Comparison of ENCODE assay signal across 27 cellular contexts in genomic region chr7:1678070-1678543, GRCh38. TPM values are rescaled to one million over a fixed set of nuclear protein-coding genes. Genes with fewer than 3 reads are reported as not detected.
DNase-seq lines count a peak whose midpoint lies in the region; ATAC-seq, FAIRE-seq and TF ChIP-seq lines count a peak whose summit lies in the region.
"Had no signal": no experiment of that assay in that cellular context is flagged by ENCODE, and none has a peak within 500 bp of the region (broad histone marks: within the 10 kb centered on the region; RNA-seq: fewer than 3 reads in every experiment).

No MANE protein-coding gene starts in this region.

- no TSS peak for BruUV-seq in HepG2 (replicated peaks; lab: Mats Ljungman, UMichigan)

- ATAC-seq in HepG2 (no peak), HG03280 (IDR thresholded peaks at IDR 0.05; ENCODE audit: unreplicated experiment) (no peak)
- ATAC-seq: gastrocnemius medialis, HCT116 had no signal

- no peak overlapping the region for H2AFZ ChIP-seq in HepG2 (ENCODE audit: low read length)
- H2AFZ ChIP-seq: neural progenitor cell had no signal

- FAIRE-seq in HepG2 (lab: Jason Lieb, UNC): no peak
- FAIRE-seq: bronchial epithelial cell, GM12892, keratinocyte had no signal

- WGBS in HepG2 (ENCODE audit: low lambda C conversion rate): 40% methylated on average over 1 of the region's 14 CpGs
- 74% methylated on average over 7 of the region's 14 CpGs for WGBS in suprapubic skin

- intact Hi-C loops in HepG2 (cut with micrococcal nuclease; ENCODE audit: unreplicated experiment): no loop called here

- H3K36me3 ChIP-seq in H7 (replicated peaks; ENCODE audit: control insufficient read depth, insufficient read depth, low read length) (no peaks in the 10 kb centered on the region), HepG2 (replicated peaks in 1 of 2; ENCODE audit: control insufficient read depth in 1 of 2, insufficient read depth in 2 of 2, low read length in 2 of 2) (no peaks in the 10 kb centered on the region), suprapubic skin (no peaks in the 10 kb centered on the region)
- H3K36me3 ChIP-seq: gastrocnemius medialis, neural progenitor cell had no signal

- no peaks in the 10 kb centered on the region for H3K79me2 ChIP-seq in HepG2 (ENCODE audit: insufficient read depth, low read length)

- no peak for TF ChIP-seq CTCF in HepG2 (CRISPR knock-in tag; IDR thresholded peaks at IDR 0.05)
- no peak for TF ChIP-seq CTCF in suprapubic skin (IDR thresholded peaks at IDR 0.05)

- no peak overlapping the region for H3K9ac ChIP-seq in HepG2 (ENCODE audit: insufficient read depth, low read depth, low read length)
- H3K9ac ChIP-seq: neural progenitor cell had no signal

- H3K4me3 ChIP-seq in H7 (ENCODE audit: insufficient read depth, low read depth, low read length) (no peak overlapping the region), HepG2 (replicated peaks in 1 of 3; ENCODE audit: insufficient read depth in 1 of 3, low read depth in 2 of 3, low read length in 3 of 3) (no peak overlapping the region), suprapubic skin (no peak overlapping the region)
- H3K4me3 ChIP-seq: gastrocnemius medialis, neural progenitor cell had no signal

- no peak overlapping the region for H3K4me2 ChIP-seq in HepG2 (ENCODE audit: low read depth, low read length)
- H3K4me2 ChIP-seq: neural progenitor cell had no signal

- in situ Hi-C loops in HepG2 (cut with HindIII; ENCODE audit: extremely low pct_ligation_motif_present, low pct_unique_long_range_greater_than_20kb): no loop called here

- TF ChIP-seq EP300 in HepG2 (IDR thresholded peaks at IDR 0.05; ENCODE audit: low read depth in 2 of 2, low read length in 2 of 2) (no peak), HepG2 (CRISPR knock-in tag; IDR thresholded peaks at IDR 0.05; ENCODE audit: borderline replicate concordance) (no peak), suprapubic skin (IDR thresholded peaks at IDR 0.05) (no peak)

- H3K9me3 ChIP-seq in HepG2 (ENCODE audit: low read length) (no peaks in the 10 kb centered on the region), suprapubic skin (no peaks in the 10 kb centered on the region)
- H3K9me3 ChIP-seq: gastrocnemius medialis had no signal

- H3K27me3 ChIP-seq in H7 (ENCODE audit: control insufficient read depth, insufficient read depth, low read length) (no peaks in the 10 kb centered on the region), HepG2 (ENCODE audit: control insufficient read depth in 1 of 2, insufficient read depth in 2 of 2, low read length in 2 of 2) (peaks cover 4 to 30% of the 10 kb centered on the region in 2 experiments; a peak in 3 of 5 replicates), suprapubic skin (peaks cover 51% of the 10 kb centered on the region)

- CTCF ChIA-PET in HepG2 (lab: Yijun Ruan, JAX; ENCODE audit: low intra/inter-chr PET ratio, low total read pairs): no interaction called here

- peak; percentile 52 for DNase-seq in activated effector memory CD4-positive, alpha-beta T cell treated with anti-CD3 and anti-CD28 coated beads, Interleukin-2, amount 50 U/mL, for 16 hours
- DNase-seq in activated effector memory CD4-positive, alpha-beta T cell treated with Interleukin-2 at 50 U/mL for 16 hours: no peak
- peak; percentile 37 for DNase-seq in H7
- no peak for DNase-seq in HepG2 (ENCODE audit: low spot score)
- peak; percentile 46 to 57 for DNase-seq in suprapubic skin (ENCODE audit: low spot score in 2 of 2)
- no peak for DNase-seq in dermis blood vessel endothelial cell
- DNase-seq in MV-4-11 (lab: John Stamatoyannopoulos, UW): no peak
- DNase-seq: ACHN; activated CD4-positive, alpha-beta T cell treated with anti-CD3 and anti-CD28 coated beads, Interleukin-2, amount 50 U/mL, for 4 hours; activated naive CD4-positive, alpha-beta T cell; activated T-cell treated with anti-CD3 and anti-CD28 coated beads, Interleukin-2, amount 50 U/mL, for 1 hour; amniotic stem cell; C1 segment of cervical spinal cord; cortex of kidney; gastrocnemius medialis; mammary epithelial cell; NCI-H1417; NCI-H2081 treated with DMSO at 0.1 percent for 48 hours; NCI-H446; SHP77; WERI-Rb-1 had no signal

- H3K4me1 ChIP-seq in HepG2 (ENCODE audit: insufficient read depth, low read length) (no peaks in the 10 kb centered on the region), suprapubic skin (no peaks in the 10 kb centered on the region)
- H3K4me1 ChIP-seq: gastrocnemius medialis, neural progenitor cell had no signal

- TF ChIP-seq POLR2A in HepG2 (IDR thresholded peaks at IDR 0.05; ENCODE audit: insufficient read depth in 1 of 2, low read depth in 2 of 2, low read length in 2 of 2): no peak
- no peak for TF ChIP-seq POLR2A in suprapubic skin (IDR thresholded peaks at IDR 0.05)

- H3K27ac ChIP-seq in HepG2 (ENCODE audit: extremely low read length, insufficient read depth, low read length) (no peak overlapping the region), suprapubic skin (no peak overlapping the region)
- H3K27ac ChIP-seq: gastrocnemius medialis, neural progenitor cell, WERI-Rb-1 had no signal

- POLR2A ChIA-PET in HepG2 (lab: Yijun Ruan, JAX): no interaction called here

- TF ChIP-seq RAD21 in HepG2 (CRISPR knock-in tag; IDR thresholded peaks at IDR 0.05): no peak

- H4K20me1 ChIP-seq in HepG2 (ENCODE audit: insufficient read depth, low read length): no peaks in the 10 kb centered on the region

TF ChIP-seq in HepG2, 621 proteins besides CTCF, POLR2A, EP300 and RAD21:
- TF ChIP-seq ZNF639 (CRISPR knock-in tag; conservative IDR thresholded peaks at IDR 0.05): no peak
- TF ChIP-seq KLF6 (CRISPR knock-in tag; IDR thresholded peaks at IDR 0.05): no peak
- TF ChIP-seq NR2F1 (CRISPR knock-in tag; IDR thresholded peaks at IDR 0.05): no peak
- peak; percentile 75 for TF ChIP-seq ZNF629 (CRISPR knock-in tag; conservative IDR thresholded peaks at IDR 0.05)
- no peak for TF ChIP-seq NFKB2 (CRISPR knock-in tag; IDR thresholded peaks at IDR 0.05; ENCODE audit: borderline replicate concordance)
- no peak for TF ChIP-seq MLLT10 (CRISPR knock-in tag; IDR thresholded peaks at IDR 0.05)
- TF ChIP-seq REL (CRISPR knock-in tag; conservative IDR thresholded peaks at IDR 0.05): no peak

RNA-seq across cellular contexts. Expression of gene ELFN1, which starts 8.0 kb away (rescaled TPM):
- total RNA-seq in H7 (2014; rRNA removed; shearing (Covaris generic)): 16.0 and 19.9 TPM in 2 replicates
- total RNA-seq in HepG2 (2016; rRNA removed; fragmentation: Illumina TruSeq; extraction: Trizol): 0.13 and 0.18 TPM in 2 replicates
- total RNA-seq in HepG2 (2016; cell fraction: cytosol; rRNA removed; fragmentation: Illumina TruSeq; extraction: Trizol; ENCODE audit: low read depth): 0.10 TPM in 1 of 2 replicates, not detected in the other
- 0.21 and 0.28 TPM in 2 replicates for total RNA-seq in HepG2 (2016; cell fraction: insoluble cytoplasmic fraction; rRNA removed; fragmentation: Illumina TruSeq; extraction: Trizol)
- total RNA-seq in HepG2 (2016; cell fraction: membrane; rRNA removed; fragmentation: Illumina TruSeq; extraction: Trizol): 0.10 and 0.12 TPM in 2 replicates
- total RNA-seq in HepG2 (2016; cell fraction: nucleus; rRNA removed; fragmentation: Illumina TruSeq; extraction: Trizol): 0.13 and 0.19 TPM in 2 replicates
- 0.13 and 1.5 TPM in 2 replicates for polyA plus RNA-seq in HepG2 (2011; rRNA removed)
- polyA plus RNA-seq in HepG2 (2011; cell fraction: cytosol; rRNA removed): 0.32 and 1.0 TPM in 2 replicates
- polyA plus RNA-seq in HepG2 (2011; cell fraction: nucleus; rRNA removed): 0.48 and 1.6 TPM in 2 replicates
- 0.28 and 1.0 TPM in 2 replicates for polyA plus RNA-seq in HepG2 (2012)
- 0.03 and 0.05 TPM in 2 replicates for polyA plus RNA-seq in HepG2 (2016; cell fraction: cytosol; fragmentation: Illumina TruSeq; extraction: Trizol; ENCODE audit: low read depth)
- 0.22 and 0.29 TPM in 2 replicates for polyA plus RNA-seq in HepG2 (2016; cell fraction: insoluble cytoplasmic fraction; fragmentation: Illumina TruSeq; extraction: Trizol; ENCODE audit: low read depth)
- 0.09 and 0.12 TPM in 2 replicates for polyA plus RNA-seq in HepG2 (2016; cell fraction: membrane; fragmentation: Illumina TruSeq; extraction: Trizol; ENCODE audit: low read depth)
- polyA plus RNA-seq in HepG2 (2016; cell fraction: nucleus; fragmentation: Illumina TruSeq; extraction: Trizol; ENCODE audit: insufficient read depth, low read depth): 0.27 and 0.31 TPM in 2 replicates
- polyA minus RNA-seq in HepG2 (2011; rRNA and poly(A)+ RNA removed; ENCODE audit: low replicate concordance): 0.21 and 0.50 TPM in 2 replicates
- polyA minus RNA-seq in HepG2 (2011; cell fraction: cytosol; rRNA and poly(A)+ RNA removed): 0.18 and 1.1 TPM in 2 replicates
- polyA minus RNA-seq in HepG2 (2011; cell fraction: nucleus; rRNA and poly(A)+ RNA removed): 0.13 and 0.50 TPM in 2 replicates
- total RNA-seq in suprapubic skin: 1 to 10 TPM; 1.4 to 2.5 (median 1.9) TPM
- total RNA-seq in dermis blood vessel endothelial cell: 0.56 and 1.2 TPM in 2 replicates

Comparison
In these comparisons a context has a peak if more than half of its experiments do, and no peak if none do; other contexts are left out.
1. DNase-seq: peak in activated effector memory CD4-positive, alpha-beta T cell treated with anti-CD3 and anti-CD28 coated beads, Interleukin-2, amount 50 U/mL, for 16 hours (single experiment), H7 (single experiment) and suprapubic skin (2 of 2); none in activated effector memory CD4-positive, alpha-beta T cell treated with Interleukin-2 at 50 U/mL for 16 hours (single experiment), HepG2 (single experiment), dermis blood vessel endothelial cell (single experiment) and MV-4-11 (single experiment).